34 cellular contexts compared by ENCODE assay signal in genomic region chr17:71029246-71029645, GRCh38.
"Had no signal": no experiment of that assay in that cellular context is flagged by ENCODE, and none has a peak within 500 bp of the region (broad histone marks: within the 10 kb centered on the region; RNA-seq: fewer than 3 reads in every experiment).

No MANE protein-coding gene starts in this region.

- H3K27me3 ChIP-seq: MG63 had no signal

- H3K4me3 ChIP-seq: MG63 had no signal

- DNase-seq: Karpas-422, Kasumi-1, MG63, MM.1S, MV-4-11, NCI-H1048, NCI-H1092, NCI-H1092 treated with DMSO at 0.1 percent for 48 hours, NCI-H1105, NCI-H1417, NCI-H1417 treated with DMSO at 0.1 percent for 48 hours, NCI-H1436, NCI-H1436 treated with DMSO at 0.1 percent for 48 hours, NCI-H146, NCI-H1694, NCI-H1694 treated with DMSO at 0.1 percent for 48 hours, NCI-H187, NCI-H187 treated with DMSO at 0.1 percent for 48 hours, NCI-H1930, NCI-H2029, NCI-H2029 treated with DMSO at 0.1 percent for 48 hours, NCI-H2081, NCI-H2081 treated with DMSO at 0.1 percent for 48 hours, NCI-H2107, NCI-H2171, NCI-H2171 treated with DMSO at 0.1 percent for 48 hours, NCI-H2227 treated with DMSO at 0.1 percent for 48 hours, NCI-H226, NCI-H345, NCI-H446, NCI-H446 treated with DMSO at 0.1 percent for 48 hours, NCI-H510A, NCI-H510A treated with DMSO at 0.1 percent for 48 hours, NCI-H524 had no signal

- H3K9me3 ChIP-seq: MG63 had no signal

- H3K36me3 ChIP-seq: MG63 had no signal
